In genomic region chr11:105000797-105001196, GRCh38 we compare ENCODE assay signal across 9 cellular contexts. TPM values are rescaled to one million over a fixed set of nuclear protein-coding genes. Genes with fewer than 3 reads are reported as not detected.
A peak's percentile ranks its signal among the peaks of the same experiment; 100 is the strongest.
DNase-seq lines count a peak whose midpoint lies in the region; ATAC-seq, FAIRE-seq and TF ChIP-seq lines count a peak whose summit lies in the region.
"Had no signal": no experiment of that assay in that cellular context is flagged by ENCODE, and none has a peak within 500 bp of the region (broad histone marks: within the 10 kb centered on the region; RNA-seq: fewer than 3 reads in every experiment).

No MANE protein-coding gene starts in this region.

- FAIRE-seq in HepG2 (lab: Jason Lieb, UNC): no peak

- BruUV-seq in PC-9 (replicated peaks; lab: Mats Ljungman, UMichigan): no TSS peak
- no TSS peak for BruUV-seq in HepG2 (replicated peaks; lab: Mats Ljungman, UMichigan)

- TF ChIP-seq POLR2A in HepG2 (IDR thresholded peaks at IDR 0.05; ENCODE audit: insufficient read depth in 1 of 2, low read depth in 2 of 2, low read length in 2 of 2): no peak

- H3K36me3 ChIP-seq in PC-9 (ENCODE audit: low read depth): no peaks in the 10 kb centered on the region
- no peaks in the 10 kb centered on the region for H3K36me3 ChIP-seq in HepG2 (replicated peaks in 1 of 2; ENCODE audit: control insufficient read depth in 1 of 2, insufficient read depth in 2 of 2, low read length in 2 of 2)

- H3K9me2 ChIP-seq in PC-9 (ENCODE audit: insufficient read depth): no peaks in the 10 kb centered on the region

- DNase-seq in HFFc6 (no peak), PC-9 (no peak), HepG2 (ENCODE audit: low spot score) (no peak), amniotic stem cell (lab: John Stamatoyannopoulos, UW) (no peak), NCI-H1930 (lab: John Stamatoyannopoulos, UW) (no peak)
- peak; percentile 57 for DNase-seq in activated naive CD4-positive, alpha-beta T cell treated with Interleukin-2 at 50 U/mL for 16 hours
- DNase-seq in stimulated activated CD8-positive, alpha-beta memory T cell treated with anti-CD3 and anti-CD28 coated beads, Interleukin-7, amount 100 ng/mL, for 4 hours (ENCODE audit: low read depth in 2 of 2): peak; percentile 17 to 22

- whole genome bisulfite sequencing in HepG2 (ENCODE audit: low lambda C conversion rate): 47% methylated on average over 7 of the region's 7 CpGs

- H2AFZ ChIP-seq in PC-9 (no peak overlapping the region), HepG2 (ENCODE audit: low read length) (no peak overlapping the region)

- H3K4me1 Mint-ChIP-seq in HFFc6 (ENCODE audit: low read depth): peaks cover 25% of the 10 kb centered on the region

- POLR2A ChIA-PET in PC-9 (lab: Charles Lee; ENCODE audit: unreplicated experiment): no interaction called here
- POLR2A ChIA-PET in HepG2 (lab: Yijun Ruan, JAX): no interaction called here

- H3K9me3 ChIP-seq in PC-9 (ENCODE audit: insufficient read depth, low read depth) (no peaks in the 10 kb centered on the region), HepG2 (ENCODE audit: low read length) (no peaks in the 10 kb centered on the region)

- no peaks in the 10 kb centered on the region for H3F3A ChIP-seq in PC-9 (ENCODE audit: insufficient read depth, low read depth)

- intact Hi-C loops in PC-9 (cut with micrococcal nuclease; ENCODE audit: unreplicated experiment): no loop called here
- intact Hi-C loops in HepG2 (cut with micrococcal nuclease; ENCODE audit: unreplicated experiment): loop anchor here (5.0 kb wide), 1 partner anchor 132 kb away; no protein-coding TSS in a partner anchor

- CTCF ChIA-PET in PC-9 (lab: Charles Lee): no interaction called here
- CTCF ChIA-PET in HepG2 (lab: Yijun Ruan, JAX; ENCODE audit: low intra/inter-chr PET ratio, low total read pairs): no interaction called here

- TF ChIP-seq EP300 in HepG2 (IDR thresholded peaks at IDR 0.05; ENCODE audit: low read depth in 2 of 2, low read length in 2 of 2) (no peak), HepG2 (CRISPR knock-in tag; IDR thresholded peaks at IDR 0.05; ENCODE audit: borderline replicate concordance) (no peak)

- no peak overlapping the region for H3K27ac Mint-ChIP-seq in HFFc6
- H3K27ac Mint-ChIP-seq: T-helper 1 cell treated with Interleukin-12 subunit alpha and Interleukin-12 subunit beta and Interleukin-4 antibody, amounts not matched to agents 30 μg/mL and 1 μg/mL, for 36 hours had no signal

- H3K4me3 ChIP-seq in PC-9: no peak overlapping the region
- H3K4me3 ChIP-seq in HepG2 (replicated peaks in 1 of 3; ENCODE audit: insufficient read depth in 1 of 3, low read depth in 2 of 3, low read length in 3 of 3): no peak overlapping the region

- peaks cover 5% of the 10 kb centered on the region for H3K36me3 Mint-ChIP-seq in HFFc6 (ENCODE audit: low read depth)

- no peaks in the 10 kb centered on the region; the same call in 1 of the 2 replicates for H3K27me3 Mint-ChIP-seq in HFFc6 (ENCODE audit: insufficient read depth)

- H3K79me2 ChIP-seq in PC-9 (ENCODE audit: low read depth) (no peaks in the 10 kb centered on the region), HepG2 (ENCODE audit: insufficient read depth, low read length) (no peaks in the 10 kb centered on the region)

- peaks cover 4% of the 10 kb centered on the region; the same call in 1 of the 2 replicates for H3K9me3 Mint-ChIP-seq in HFFc6
- H3K9me3 Mint-ChIP-seq: T-helper 1 cell treated with Interleukin-12 subunit alpha and Interleukin-12 subunit beta and Interleukin-4 antibody, amounts not matched to agents 30 μg/mL and 1 μg/mL, for 36 hours had no signal

- H3K4me2 ChIP-seq in PC-9 (no peak overlapping the region), HepG2 (ENCODE audit: low read depth, low read length) (no peak overlapping the region)

- H3K27me3 ChIP-seq in PC-9 (ENCODE audit: insufficient read depth, low read depth): no peaks in the 10 kb centered on the region
- H3K27me3 ChIP-seq in HepG2 (ENCODE audit: control insufficient read depth in 1 of 2, insufficient read depth in 2 of 2, low read length in 2 of 2): no peaks in the 10 kb centered on the region

- peak; percentile 87 for ATAC-seq in GM18498 (IDR thresholded peaks at IDR 0.05; ENCODE audit: unreplicated experiment)
- ATAC-seq in HepG2: no peak; the same call in 2 of the 3 replicates

- in situ Hi-C loops in HepG2 (cut with HindIII; ENCODE audit: extremely low pct_ligation_motif_present, low pct_unique_long_range_greater_than_20kb): no loop called here

- no peak overlapping the region for H3K9ac ChIP-seq in HepG2 (ENCODE audit: insufficient read depth, low read depth, low read length)

- no peak overlapping the region for H3K27ac ChIP-seq in PC-9
- no peak overlapping the region for H3K27ac ChIP-seq in HepG2 (ENCODE audit: extremely low read length, insufficient read depth, low read length)

- TF ChIP-seq CTCF in HFFc6 (IDR thresholded peaks at IDR 0.05) (peak; percentile 68), PC-9 (conservative IDR thresholded peaks at IDR 0.05) (0 out of 2 replicates have a peak, but pooled peaks have one; percentile 57), HepG2 (CRISPR knock-in tag; IDR thresholded peaks at IDR 0.05) (peak; percentile 65)

- no peak overlapping the region for H3K4me3 Mint-ChIP-seq in HFFc6
- H3K4me3 Mint-ChIP-seq: T-helper 1 cell treated with Interleukin-12 subunit alpha and Interleukin-12 subunit beta and Interleukin-4 antibody, amounts not matched to agents 30 μg/mL and 1 μg/mL, for 36 hours had no signal

- H3K4me1 ChIP-seq in PC-9 (replicated peaks; ENCODE audit: insufficient read depth) (no peaks in the 10 kb centered on the region), HepG2 (ENCODE audit: insufficient read depth, low read length) (peaks cover 39% of the 10 kb centered on the region)

- H4K20me1 ChIP-seq in PC-9 (ENCODE audit: insufficient read depth): no peaks in the 10 kb centered on the region
- no peaks in the 10 kb centered on the region for H4K20me1 ChIP-seq in HepG2 (ENCODE audit: insufficient read depth, low read length)

- TF ChIP-seq RAD21 in HepG2 (CRISPR knock-in tag; IDR thresholded peaks at IDR 0.05): no peak

RNA-seq across cellular contexts. Expression of gene CASP5, which starts 22.2 kb away (rescaled TPM):
- not detected for total RNA-seq in HFFc6 (2021; fragmentation: NEBNext Ultra II Directional; extraction: Animal tissue kit (Norgen Biotek cat#: 25700))
- total RNA-seq in PC-9 (2021) (not detected in 2 replicates), HepG2 (2016; rRNA removed; fragmentation: Illumina TruSeq; extraction: Trizol) (not detected in 2 replicates)
- total RNA-seq in HepG2 (2016; cell fraction: cytosol; rRNA removed; fragmentation: Illumina TruSeq; extraction: Trizol; ENCODE audit: low read depth): not detected in 2 replicates
- total RNA-seq in HepG2 (2016; cell fraction: insoluble cytoplasmic fraction; rRNA removed; fragmentation: Illumina TruSeq; extraction: Trizol): not detected in 2 replicates
- not detected in 2 replicates for total RNA-seq in HepG2 (2016; cell fraction: membrane; rRNA removed; fragmentation: Illumina TruSeq; extraction: Trizol)
- total RNA-seq in HepG2 (2016; cell fraction: nucleus; rRNA removed; fragmentation: Illumina TruSeq; extraction: Trizol): not detected in 2 replicates
- polyA plus RNA-seq in HepG2 (2011; rRNA removed): not detected in 2 replicates
- not detected in 2 replicates for polyA plus RNA-seq in HepG2 (2011; cell fraction: cytosol; rRNA removed)
- polyA plus RNA-seq in HepG2 (2011; cell fraction: nucleus; rRNA removed): not detected in 2 replicates
- not detected in 2 replicates for polyA plus RNA-seq in HepG2 (2012)
- not detected in 2 replicates for polyA plus RNA-seq in HepG2 (2016; cell fraction: cytosol; fragmentation: Illumina TruSeq; extraction: Trizol; ENCODE audit: low read depth)
- polyA plus RNA-seq in HepG2 (2016; cell fraction: insoluble cytoplasmic fraction; fragmentation: Illumina TruSeq; extraction: Trizol; ENCODE audit: low read depth): not detected in 2 replicates
- polyA plus RNA-seq in HepG2 (2016; cell fraction: membrane; fragmentation: Illumina TruSeq; extraction: Trizol; ENCODE audit: low read depth): not detected in 2 replicates
- polyA plus RNA-seq in HepG2 (2016; cell fraction: nucleus; fragmentation: Illumina TruSeq; extraction: Trizol; ENCODE audit: insufficient read depth, low read depth): not detected in 2 replicates
- polyA minus RNA-seq in HepG2 (2011; rRNA and poly(A)+ RNA removed; ENCODE audit: low replicate concordance): not detected in 2 replicates
- not detected in 2 replicates for polyA minus RNA-seq in HepG2 (2011; cell fraction: cytosol; rRNA and poly(A)+ RNA removed)
- polyA minus RNA-seq in HepG2 (2011; cell fraction: nucleus; rRNA and poly(A)+ RNA removed): not detected in 2 replicates

RNA-seq across cellular contexts. Expression of gene CASP4, which starts 32.4 kb away (rescaled TPM):
- 10 to 100 TPM; 52.7 to 71.6 (median 60.8) TPM for total RNA-seq in HFFc6 (2021; fragmentation: NEBNext Ultra II Directional; extraction: Animal tissue kit (Norgen Biotek cat#: 25700))
- total RNA-seq in PC-9 (2021) (57.5 and 82.2 TPM in 2 replicates), HepG2 (2016; rRNA removed; fragmentation: Illumina TruSeq; extraction: Trizol) (69.8 and 98.1 TPM in 2 replicates)
- 36.5 and 43.9 TPM in 2 replicates for total RNA-seq in HepG2 (2016; cell fraction: cytosol; rRNA removed; fragmentation: Illumina TruSeq; extraction: Trizol; ENCODE audit: low read depth)
- 66.3 and 96.5 TPM in 2 replicates for total RNA-seq in HepG2 (2016; cell fraction: insoluble cytoplasmic fraction; rRNA removed; fragmentation: Illumina TruSeq; extraction: Trizol)
- 53.9 and 61.1 TPM in 2 replicates for total RNA-seq in HepG2 (2016; cell fraction: membrane; rRNA removed; fragmentation: Illumina TruSeq; extraction: Trizol)
- total RNA-seq in HepG2 (2016; cell fraction: nucleus; rRNA removed; fragmentation: Illumina TruSeq; extraction: Trizol): 34.8 and 41.5 TPM in 2 replicates
- polyA plus RNA-seq in HepG2 (2011; rRNA removed): 51.6 and 56.4 TPM in 2 replicates
- polyA plus RNA-seq in HepG2 (2011; cell fraction: cytosol; rRNA removed): 46.8 and 70.2 TPM in 2 replicates
- 26.2 and 34.3 TPM in 2 replicates for polyA plus RNA-seq in HepG2 (2011; cell fraction: nucleus; rRNA removed)
- 33.4 and 36.9 TPM in 2 replicates for polyA plus RNA-seq in HepG2 (2012)
- 24.9 and 28.4 TPM in 2 replicates for polyA plus RNA-seq in HepG2 (2016; cell fraction: cytosol; fragmentation: Illumina TruSeq; extraction: Trizol; ENCODE audit: low read depth)
- polyA plus RNA-seq in HepG2 (2016; cell fraction: insoluble cytoplasmic fraction; fragmentation: Illumina TruSeq; extraction: Trizol; ENCODE audit: low read depth): 78.4 and 81.9 TPM in 2 replicates
- polyA plus RNA-seq in HepG2 (2016; cell fraction: membrane; fragmentation: Illumina TruSeq; extraction: Trizol; ENCODE audit: low read depth): 37.8 and 40.0 TPM in 2 replicates
- 47.8 and 47.9 TPM in 2 replicates for polyA plus RNA-seq in HepG2 (2016; cell fraction: nucleus; fragmentation: Illumina TruSeq; extraction: Trizol; ENCODE audit: insufficient read depth, low read depth)
- polyA minus RNA-seq in HepG2 (2011; rRNA and poly(A)+ RNA removed; ENCODE audit: low replicate concordance): 30.9 and 60.6 TPM in 2 replicates
- polyA minus RNA-seq in HepG2 (2011; cell fraction: cytosol; rRNA and poly(A)+ RNA removed): 16.6 and 25.4 TPM in 2 replicates
- polyA minus RNA-seq in HepG2 (2011; cell fraction: nucleus; rRNA and poly(A)+ RNA removed): 34.2 and 48.7 TPM in 2 replicates

RNA-seq across cellular contexts. Expression of gene CASP1, which starts 34.1 kb away (rescaled TPM):
- 10 to 100 TPM; 13.1 to 23.6 (median 21.1) TPM for total RNA-seq in HFFc6 (2021; fragmentation: NEBNext Ultra II Directional; extraction: Animal tissue kit (Norgen Biotek cat#: 25700))
- total RNA-seq in PC-9 (2021) (2.3 and 4.7 TPM in 2 replicates), HepG2 (2016; rRNA removed; fragmentation: Illumina TruSeq; extraction: Trizol) (5.2 and 6.6 TPM in 2 replicates)
- total RNA-seq in HepG2 (2016; cell fraction: cytosol; rRNA removed; fragmentation: Illumina TruSeq; extraction: Trizol; ENCODE audit: low read depth): 0.91 and 1.4 TPM in 2 replicates
- 4.9 and 5.6 TPM in 2 replicates for total RNA-seq in HepG2 (2016; cell fraction: insoluble cytoplasmic fraction; rRNA removed; fragmentation: Illumina TruSeq; extraction: Trizol)
- total RNA-seq in HepG2 (2016; cell fraction: membrane; rRNA removed; fragmentation: Illumina TruSeq; extraction: Trizol): 2.1 and 2.2 TPM in 2 replicates
- total RNA-seq in HepG2 (2016; cell fraction: nucleus; rRNA removed; fragmentation: Illumina TruSeq; extraction: Trizol): 4.4 and 4.9 TPM in 2 replicates
- 0.34 and 0.85 TPM in 2 replicates for polyA plus RNA-seq in HepG2 (2011; rRNA removed)
- polyA plus RNA-seq in HepG2 (2011; cell fraction: cytosol; rRNA removed): 0.20 and 0.54 TPM in 2 replicates
- 0.63 and 1.1 TPM in 2 replicates for polyA plus RNA-seq in HepG2 (2011; cell fraction: nucleus; rRNA removed)
- polyA plus RNA-seq in HepG2 (2012): 0.98 and 1.3 TPM in 2 replicates
- 1.5 and 1.8 TPM in 2 replicates for polyA plus RNA-seq in HepG2 (2016; cell fraction: cytosol; fragmentation: Illumina TruSeq; extraction: Trizol; ENCODE audit: low read depth)
- polyA plus RNA-seq in HepG2 (2016; cell fraction: insoluble cytoplasmic fraction; fragmentation: Illumina TruSeq; extraction: Trizol; ENCODE audit: low read depth): 5.5 and 7.9 TPM in 2 replicates
- polyA plus RNA-seq in HepG2 (2016; cell fraction: membrane; fragmentation: Illumina TruSeq; extraction: Trizol; ENCODE audit: low read depth): 1.1 and 2.0 TPM in 2 replicates
- polyA plus RNA-seq in HepG2 (2016; cell fraction: nucleus; fragmentation: Illumina TruSeq; extraction: Trizol; ENCODE audit: insufficient read depth, low read depth): 2.8 and 3.3 TPM in 2 replicates
- polyA minus RNA-seq in HepG2 (2011; rRNA and poly(A)+ RNA removed; ENCODE audit: low replicate concordance): 10.0 TPM in 1 of 2 replicates, not detected in the other
- 0.99 TPM in 1 of 2 replicates, not detected in the other for polyA minus RNA-seq in HepG2 (2011; cell fraction: cytosol; rRNA and poly(A)+ RNA removed)
- 0.90 and 2.1 TPM in 2 replicates for polyA minus RNA-seq in HepG2 (2011; cell fraction: nucleus; rRNA and poly(A)+ RNA removed)

RNA-seq across cellular contexts. Expression of gene CARD16, which starts 44.3 kb away (rescaled TPM):
- 10 to 100 TPM in 1 of 6 experiments, 1 to 10 TPM in 5; 6.4 to 11.2 (median 9.4) TPM for total RNA-seq in HFFc6 (2021; fragmentation: NEBNext Ultra II Directional; extraction: Animal tissue kit (Norgen Biotek cat#: 25700))
- total RNA-seq in PC-9 (2021): 0.63 and 2.5 TPM in 2 replicates
- total RNA-seq in HepG2 (2016; rRNA removed; fragmentation: Illumina TruSeq; extraction: Trizol): 0.53 TPM in 1 of 2 replicates, not detected in the other
- not detected in 2 replicates for total RNA-seq in HepG2 (2016; cell fraction: cytosol; rRNA removed; fragmentation: Illumina TruSeq; extraction: Trizol; ENCODE audit: low read depth)
- 0.39 and 0.45 TPM in 2 replicates for total RNA-seq in HepG2 (2016; cell fraction: insoluble cytoplasmic fraction; rRNA removed; fragmentation: Illumina TruSeq; extraction: Trizol)
- 0.62 TPM in 1 of 2 replicates, not detected in the other for total RNA-seq in HepG2 (2016; cell fraction: membrane; rRNA removed; fragmentation: Illumina TruSeq; extraction: Trizol)
- not detected in 2 replicates for total RNA-seq in HepG2 (2016; cell fraction: nucleus; rRNA removed; fragmentation: Illumina TruSeq; extraction: Trizol)
- polyA plus RNA-seq in HepG2 (2011; rRNA removed): 0.34 and 0.48 TPM in 2 replicates
- 0.15 and 0.45 TPM in 2 replicates for polyA plus RNA-seq in HepG2 (2011; cell fraction: cytosol; rRNA removed)
- 0.48 TPM in 1 of 2 replicates, not detected in the other for polyA plus RNA-seq in HepG2 (2011; cell fraction: nucleus; rRNA removed)
- polyA plus RNA-seq in HepG2 (2012): 0.55 and 0.89 TPM in 2 replicates
- not detected in 2 replicates for polyA plus RNA-seq in HepG2 (2016; cell fraction: cytosol; fragmentation: Illumina TruSeq; extraction: Trizol; ENCODE audit: low read depth)
- polyA plus RNA-seq in HepG2 (2016; cell fraction: insoluble cytoplasmic fraction; fragmentation: Illumina TruSeq; extraction: Trizol; ENCODE audit: low read depth): 0.66 and 0.76 TPM in 2 replicates
- polyA plus RNA-seq in HepG2 (2016; cell fraction: membrane; fragmentation: Illumina TruSeq; extraction: Trizol; ENCODE audit: low read depth): 0.37 TPM in 1 of 2 replicates, not detected in the other
- polyA plus RNA-seq in HepG2 (2016; cell fraction: nucleus; fragmentation: Illumina TruSeq; extraction: Trizol; ENCODE audit: insufficient read depth, low read depth): not detected in 2 replicates
- polyA minus RNA-seq in HepG2 (2011; rRNA and poly(A)+ RNA removed; ENCODE audit: low replicate concordance): 13.3 TPM in 1 of 2 replicates, not detected in the other
- polyA minus RNA-seq in HepG2 (2011; cell fraction: cytosol; rRNA and poly(A)+ RNA removed): not detected in 2 replicates
- polyA minus RNA-seq in HepG2 (2011; cell fraction: nucleus; rRNA and poly(A)+ RNA removed): not detected in 2 replicates

Comparison
In these comparisons a context has a peak if more than half of its experiments do, and no peak if none do; other contexts are left out.
1. DNase-seq: peak in activated naive CD4-positive, alpha-beta T cell treated with Interleukin-2 at 50 U/mL for 16 hours (single experiment) and stimulated activated CD8-positive, alpha-beta memory T cell treated with anti-CD3 and anti-CD28 coated beads, Interleukin-7, amount 100 ng/mL, for 4 hours (2 of 2); none in HFFc6 (single experiment), PC-9 (0 of 2), HepG2 (single experiment), amniotic stem cell (single experiment) and NCI-H1930 (0 of 2).
2. Peak in every context shown above with its lines, with median percentiles within 50 percentile points of each other: CTCF ChIP-seq.